In genomic region chr2:237122214-237122666, GRCh38 we compare ENCODE assay signal across 8 cellular contexts. TPM values are rescaled to one million over a fixed set of nuclear protein-coding genes. Genes with fewer than 3 reads are reported as not detected.
DNase-seq lines count a peak whose midpoint lies in the region; ATAC-seq and TF ChIP-seq lines count a peak whose summit lies in the region.

No MANE protein-coding gene starts in this region.

- ATAC-seq in naive thymus-derived CD8-positive, alpha-beta T cell, result peak; percentile 38 to 49
- no peak for ATAC-seq in GM18861 (IDR thresholded peaks at IDR 0.05; ENCODE audit: unreplicated experiment)

- POLR2A ChIA-PET in naive thymus-derived CD8-positive, alpha-beta T cell (lab: Charles Lee), result no interaction called here

- H3K4me3 Mint-ChIP-seq in endothelial cell (ENCODE audit: unreplicated experiment), result no peak overlapping the region
- H3K4me3 Mint-ChIP-seq in naive thymus-derived CD8-positive, alpha-beta T cell, result no peak overlapping the region

- in situ Hi-C loops in transverse colon (cut with MboI; ENCODE audit: low pct_ligation_motif_present in 1 of 4, low pct_unique_long_range_greater_than_20kb in 1 of 4, low sequenced_read_pairs in 3 of 4), result no loop called here

- no peak for TF ChIP-seq EP300 in transverse colon (IDR thresholded peaks at IDR 0.05; ENCODE audit: low read depth)

- H3K4me1 ChIP-seq in transverse colon, result peaks cover 0 to 18% (median 10%) of the 10 kb centered on the region in 4 donors

- no peaks in the 10 kb centered on the region for H3K36me3 Mint-ChIP-seq in endothelial cell (ENCODE audit: low read depth, unreplicated experiment)
- no peaks in the 10 kb centered on the region for H3K36me3 Mint-ChIP-seq in naive thymus-derived CD8-positive, alpha-beta T cell

- TF ChIP-seq CTCF in AG09319 (IDR thresholded peaks at IDR 0.05; ENCODE audit: low read depth, low read length) (peak; percentile 89), endothelial cell (IDR thresholded peaks at IDR 0.05; ENCODE audit: unreplicated experiment) (peak; percentile 51), transverse colon (IDR thresholded peaks at IDR 0.05) (peak; percentile 52 to 65 (median 57))

- no peak overlapping the region for H3K4me3 ChIP-seq in transverse colon

- no peaks in the 10 kb centered on the region for H3K9me3 ChIP-seq in transverse colon

- no peaks in the 10 kb centered on the region for H3K27me3 ChIP-seq in transverse colon

- DNase-seq in AG09319 (ENCODE audit: extremely low read depth, low read depth) (peak; percentile 66), GM19240 (ENCODE audit: insufficient read length, low spot score) (peak; percentile 31), NCI-H2107 (lab: John Stamatoyannopoulos, UW) (peak; percentile 12), endothelial cell (ENCODE audit: low spot score) (peak; percentile 78), transverse colon (peak; percentile 48)
- DNase-seq in activated CD4-positive, alpha-beta T cell treated with anti-CD3 and anti-CD28 coated beads, Interleukin-2, amount 50 U/mL, for 1 hour, result peak; percentile 20
- peak in 4 of 10 donors; percentile 8 to 26 (median 12) for DNase-seq in naive thymus-derived CD8-positive, alpha-beta T cell

- no peaks in the 10 kb centered on the region for H3K4me1 Mint-ChIP-seq in endothelial cell (ENCODE audit: unreplicated experiment)
- H3K4me1 Mint-ChIP-seq in naive thymus-derived CD8-positive, alpha-beta T cell, result no peaks in the 10 kb centered on the region

- no peaks in the 10 kb centered on the region for H3K9me3 Mint-ChIP-seq in endothelial cell (ENCODE audit: unreplicated experiment)
- H3K9me3 Mint-ChIP-seq in naive thymus-derived CD8-positive, alpha-beta T cell, result no peaks in the 10 kb centered on the region

- no peak overlapping the region for H3K27ac Mint-ChIP-seq in endothelial cell (ENCODE audit: unreplicated experiment)
- H3K27ac Mint-ChIP-seq in naive thymus-derived CD8-positive, alpha-beta T cell, result no peak overlapping the region

- WGBS in transverse colon (ENCODE audit: low coverage in 1 of 2), 2 donors, result 66% methylated on average over 8 of the region's 8 CpGs; no CpG with 5 or more reads in 1 of the 2 donors

- intact Hi-C loops in transverse colon (cut with DNase I; ENCODE audit: low total_unique reads), result loop anchor here (10.0 kb wide), 2 partner anchors 353 to 453 kb away; no protein-coding TSS in a partner anchor

- no peaks in the 10 kb centered on the region for H3K36me3 ChIP-seq in transverse colon

- no peak for TF ChIP-seq POLR2A in transverse colon (IDR thresholded peaks at IDR 0.05)

- no peak overlapping the region for H3K27ac ChIP-seq in transverse colon

- H3K27me3 Mint-ChIP-seq in endothelial cell (ENCODE audit: unreplicated experiment), result peaks cover 2% of the 10 kb centered on the region
- H3K27me3 Mint-ChIP-seq in naive thymus-derived CD8-positive, alpha-beta T cell, result peaks cover 0 to 5% (median 0%) of the 10 kb centered on the region in 5 donors

RNA-seq across cellular contexts. Expression of gene COPS8, which starts 36.6 kb away (rescaled TPM):
- 97.1 TPM for total RNA-seq in endothelial cell (ENCODE audit: unreplicated experiment)
- total RNA-seq in naive thymus-derived CD8-positive, alpha-beta T cell, result 10 to 100 TPM; 29.1 to 30.7 TPM
- polyA plus RNA-seq in naive thymus-derived CD8-positive, alpha-beta T cell, result 10 to 100 TPM; 51.0 to 56.1 (median 54.0) TPM
- total RNA-seq in transverse colon, result 10 to 100 TPM; 10.3 to 43.0 (median 35.4) TPM
